7 cellular contexts compared by ENCODE assay signal in the genomic region with DNA sequence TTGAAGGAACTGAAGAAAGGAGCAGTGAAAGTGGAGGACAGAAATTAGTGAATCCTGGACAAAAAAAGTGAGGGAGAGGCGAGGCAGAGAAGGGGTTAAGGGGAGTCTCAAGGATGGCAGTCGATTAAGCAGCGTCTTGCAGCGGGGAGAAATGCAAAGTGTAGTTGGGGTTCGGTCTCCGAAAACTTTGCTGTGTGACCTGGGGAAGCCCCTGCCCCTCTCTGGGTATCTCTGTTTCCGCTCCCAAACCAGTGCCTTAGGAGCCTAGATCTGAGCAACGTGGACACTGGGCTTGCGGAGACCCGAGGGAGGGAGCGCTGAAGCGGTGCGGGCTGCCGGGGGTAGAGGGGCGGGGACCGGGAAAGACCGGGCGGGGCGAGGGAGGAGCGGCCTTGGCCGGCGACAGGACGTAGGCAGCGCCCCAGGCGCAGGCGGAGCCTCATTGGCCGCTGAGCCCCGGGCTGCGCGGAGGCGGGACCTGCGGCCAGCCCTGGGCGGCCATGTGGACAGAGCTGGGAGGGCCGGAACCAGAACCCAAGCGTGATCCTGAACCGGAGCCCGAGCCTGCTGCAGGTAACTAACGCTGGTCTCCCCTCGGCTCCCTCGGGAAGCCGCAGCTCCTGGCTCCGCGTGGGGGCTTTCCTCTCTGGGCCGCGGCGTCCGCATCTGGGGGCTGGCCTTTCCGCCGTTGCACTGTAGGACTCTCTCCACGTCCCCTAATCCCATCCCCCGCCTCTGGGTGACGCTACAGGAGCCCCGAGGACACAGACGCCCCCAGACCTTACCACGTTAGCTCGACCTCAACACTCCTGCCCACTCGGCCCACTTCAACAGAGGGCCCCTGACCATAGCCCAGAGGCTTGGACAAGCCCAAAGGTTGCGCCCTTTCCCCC. TPM values are rescaled to one million over a fixed set of nuclear protein-coding genes. Genes with fewer than 3 reads are reported as not detected.
DNase-seq lines count a peak whose midpoint lies in the region; ATAC-seq and TF ChIP-seq lines count a peak whose summit lies in the region.

ALDH1B1 (plus strand) TSS at position 468 of the 893 bp plus-strand sequence. CDS start 3,047 bp downstream, outside the sequence.

- DNase-seq in NCI-H146 (lab: John Stamatoyannopoulos, UW) = peak; percentile 97
- peak; percentile 39 for DNase-seq in T-helper 9 cell
- DNase-seq in astrocyte of the spinal cord (ENCODE audit: low read depth, low spot score) = peak; percentile 80
- DNase-seq in iPS DF 4.7 (ENCODE audit: extremely low read depth, low spot score) = peak; percentile 82
- DNase-seq in gastrocnemius medialis = peak; percentile 78 to 79

- peak within 1 kb of the TSS; percentile 69 to 88 (median 82) for H3K27ac ChIP-seq in gastrocnemius medialis

- no peaks in the 10 kb centered on the region for H3K9me3 ChIP-seq in gastrocnemius medialis

- intact Hi-C loops in gastrocnemius medialis (cut with DNase I; ENCODE audit: low total_unique reads) = loop anchor here (2.0 to 10.0 kb wide), 4 partner anchors 14 to 488 kb away; partner anchors contain the start of gene SLC25A51

- no peaks in the 10 kb centered on the region for H3K27me3 ChIP-seq in gastrocnemius medialis

- peaks cover 0 to 17% of the 10 kb centered on the region in 2 donors for H3K36me3 ChIP-seq in gastrocnemius medialis

- peak; percentile 31 for TF ChIP-seq CTCF in astrocyte of the spinal cord (IDR thresholded peaks at IDR 0.05; ENCODE audit: low read depth, low read length)
- TF ChIP-seq CTCF in gastrocnemius medialis (IDR thresholded peaks at IDR 0.05 in 4 of 5, conservative IDR thresholded peaks at IDR 0.05 in 1 of 5) = peak in 2 of 5 experiments; percentile 10 to 26

- peak; percentile 99 for ATAC-seq in HG02678 (IDR thresholded peaks at IDR 0.05; ENCODE audit: unreplicated experiment)
- ATAC-seq in gastrocnemius medialis = peak; percentile 84 to 88

- in situ Hi-C loops in astrocyte of the spinal cord (cut with HindIII; ENCODE audit: low sequenced_read_pairs) = no loop called here
- in situ Hi-C loops in gastrocnemius medialis (cut with MboI; ENCODE audit: low sequenced_read_pairs in 4 of 4) = loop anchor here in 1 of 4 donors (25.0 kb wide), 1 partner anchor 805 kb away; the partner anchor contains the start of genes FBXO10 and TOMM5

- peak; percentile 63 for TF ChIP-seq POLR2A in GM15510 (IDR thresholded peaks at IDR 0.05; ENCODE audit: borderline replicate concordance, extremely low read depth, insufficient read length)
- peak; percentile 40 to 79 for TF ChIP-seq POLR2A in gastrocnemius medialis (IDR thresholded peaks at IDR 0.05)

- H3K4me3 ChIP-seq in astrocyte of the spinal cord (ENCODE audit: low read depth, low read length) (peak within 1 kb of the TSS; percentile 85), gastrocnemius medialis (peak within 1 kb of the TSS; percentile 65 to 82 (median 76))

- H3K4me1 ChIP-seq in gastrocnemius medialis = peaks cover 20 to 25% of the 10 kb centered on the region in 2 donors

RNA-seq across cellular contexts. Expression of gene ALDH1B1, which starts in this region (rescaled TPM):
- total RNA-seq in gastrocnemius medialis = 10 to 100 TPM; 21.0 to 50.9 (median 36.0) TPM

Comparison
In these comparisons a context has a peak if more than half of its experiments do, and no peak if none do; other contexts are left out.
1. Peak in every context shown above with its lines: DNase-seq, ATAC-seq, H3K4me3 ChIP-seq and H3K27ac ChIP-seq.
2. DNase-seq: peak in every context shown above with its lines; median percentile 97 in NCI-H146; 82 in iPS DF 4.7; 80 in astrocyte of the spinal cord; 78 in gastrocnemius medialis; 39 in T-helper 9 cell.